ENCODE assay signal across 22 cellular contexts in genomic region chr10:1270490-1270889, GRCh38.
"Had no signal": no experiment of that assay in that cellular context is flagged by ENCODE, and none has a peak within 500 bp of the region (broad histone marks: within the 10 kb centered on the region; RNA-seq: fewer than 3 reads in every experiment).

No MANE protein-coding gene starts in this region.

- H3K27ac ChIP-seq: coronary artery, dorsolateral prefrontal cortex, epithelial cell of prostate, esophagus squamous epithelium, gastrocnemius medialis, heart right ventricle, left lung, lower lobe of right lung had no signal

- DNase-seq: dermis blood vessel endothelial cell; dorsolateral prefrontal cortex; effector CD4-positive, alpha-beta T cell; effector memory CD4-positive, alpha-beta T cell; erythroblast; esophagus squamous epithelium; foreskin fibroblast; foreskin melanocyte; gastrocnemius medialis; glutamatergic neuron; heart right ventricle; hippocampal formation; left cardiac atrium; left lung; left ventricle myocardium superior; lower lobe of right lung; mesenchymal stem cell; mucosa of descending colon had no signal

- H3K36me3 ChIP-seq: esophagus squamous epithelium, gastrocnemius medialis, heart right ventricle, left lung, lower lobe of right lung had no signal

- H3K27ac Mint-ChIP-seq: mesothelial cell of epicardium had no signal

- H3K4me3 ChIP-seq: coronary artery, dorsolateral prefrontal cortex, esophagus squamous epithelium, gastrocnemius medialis, heart right ventricle, left lung, lower lobe of right lung, mucosa of descending colon had no signal

- H3K4me1 ChIP-seq: esophagus squamous epithelium, gastrocnemius medialis, heart right ventricle, left lung, lower lobe of right lung had no signal

- H3K9me3 Mint-ChIP-seq: mesothelial cell of epicardium had no signal

- H3K27me3 ChIP-seq: dorsolateral prefrontal cortex, esophagus squamous epithelium, gastrocnemius medialis, left lung had no signal

- H3K9me3 ChIP-seq: esophagus squamous epithelium, gastrocnemius medialis, heart right ventricle, left lung, lower lobe of right lung, mucosa of descending colon had no signal

- ATAC-seq: esophagus mucosa, gastrocnemius medialis, heart right ventricle, left cardiac atrium, left lung, left ventricle myocardium superior, lower lobe of right lung, mucosa of descending colon had no signal

- H3K36me3 Mint-ChIP-seq: mesothelial cell of epicardium had no signal

- H3K4me3 Mint-ChIP-seq: mesothelial cell of epicardium had no signal
